ENCODE assay signal across 1 cellular context in the genomic region with DNA sequence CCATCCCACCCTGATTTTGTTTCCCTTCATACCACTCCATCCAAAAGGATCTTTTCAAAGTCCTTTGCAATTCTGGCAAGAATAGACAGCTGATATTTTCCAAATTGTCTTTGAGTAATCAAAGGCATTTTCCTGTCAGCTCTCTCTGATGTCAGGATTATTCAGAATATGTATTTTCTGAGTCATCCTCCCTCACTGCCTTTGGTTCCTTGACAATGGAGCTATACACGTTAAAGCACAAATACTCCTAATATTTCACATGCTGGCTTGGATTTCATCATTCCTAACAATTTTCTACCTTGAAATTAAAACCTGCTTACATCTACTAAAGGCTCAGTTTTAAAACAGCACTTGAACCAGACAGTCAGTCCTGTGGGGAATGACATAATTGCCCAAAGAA.
TF ChIP-seq lines count a peak whose summit lies in the region.

No MANE protein-coding gene starts in this region.

TF ChIP-seq in neural cell, 6 proteins besides CTCF, POLR2A, EP300 and RAD21 (continued from another document):
- TF ChIP-seq MXI1 (conservative IDR thresholded peaks at IDR 0.05; ENCODE audit: poor library complexity, severe bottlenecking), result no peak
- TF ChIP-seq POLR2AphosphoS5 (IDR thresholded peaks at IDR 0.05), result peak; percentile 45
- no peak for TF ChIP-seq TAF1 (IDR thresholded peaks at IDR 0.05; ENCODE audit: low read depth)
- no peak for TF ChIP-seq EZH2 (IDR thresholded peaks at IDR 0.05; ENCODE audit: borderline replicate concordance, insufficient read depth, low read length, poor library complexity, severe bottlenecking)
